ENCODE assay signal across 8 cellular contexts in the genomic region with DNA sequence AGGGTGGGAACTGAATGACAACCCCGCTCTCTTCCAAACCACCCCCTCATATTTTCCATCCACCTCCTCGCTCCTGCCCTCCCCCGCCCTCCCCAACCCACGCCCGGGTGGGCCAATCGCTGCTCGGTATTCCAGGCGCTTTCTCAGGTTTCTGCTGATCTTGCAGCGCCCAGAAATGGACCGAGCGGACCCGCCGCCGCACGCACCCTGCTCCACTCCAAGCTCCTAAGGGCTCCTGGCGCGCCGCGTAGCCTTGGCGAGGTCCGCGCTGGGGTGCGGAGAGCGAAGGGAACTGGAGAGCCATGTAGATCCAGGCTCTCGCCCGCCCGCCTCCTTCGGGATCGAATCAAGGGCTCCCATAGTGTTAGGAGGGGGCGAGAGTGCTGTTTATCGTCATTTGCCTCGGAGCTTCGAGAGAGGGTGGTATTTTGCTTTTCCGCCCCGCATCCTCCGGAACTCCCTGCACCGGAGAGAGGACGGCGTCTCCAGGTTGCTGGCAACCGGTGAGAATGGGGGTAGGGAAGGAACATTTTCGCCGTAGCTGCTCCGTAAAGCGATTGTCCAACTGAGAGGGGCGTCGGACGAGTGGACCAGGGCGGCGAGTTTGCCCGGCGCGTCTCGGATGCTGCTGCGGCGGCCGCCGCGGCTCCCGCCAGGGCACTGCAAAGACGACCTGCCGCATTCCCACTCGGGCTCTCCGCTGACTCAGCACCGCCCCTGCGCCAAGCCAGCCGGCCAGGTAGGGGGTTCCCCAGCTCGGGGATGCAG. TPM values are rescaled to one million over a fixed set of nuclear protein-coding genes. Genes with fewer than 3 reads are reported as not detected.
DNase-seq lines count a peak whose midpoint lies in the region; ATAC-seq and TF ChIP-seq lines count a peak whose summit lies in the region.

KCNA1 (plus strand) TSS at position 172 of the 768 bp plus-strand sequence. CDS start 1,474 bp downstream, outside the sequence.

- 1 to 3% (median 2%) methylated on average over 13 to 67 of the region's 67 CpGs for WGBS in stomach, 5 donors

- H3K4me1 ChIP-seq in KMS-11 (ENCODE audit: low read depth, poor library complexity, severe bottlenecking) (no peaks in the 10 kb centered on the region), left lung (peaks cover 0 to 21% of the 10 kb centered on the region in 2 donors), stomach (peaks cover 16 to 31% (median 28%) of the 10 kb centered on the region in 4 donors)

- H3K4me2 ChIP-seq in KMS-11: no peak within 1 kb of the TSS; the same call in 1 of the 2 replicates

- H4K20me1 ChIP-seq in KMS-11 (ENCODE audit: insufficient read depth): no peaks in the 10 kb centered on the region

- POLR2A ChIA-PET in CD4-positive, alpha-beta T cell (lab: Charles Lee): no interaction called here

- H3K36me3 ChIP-seq in KMS-11 (ENCODE audit: insufficient read depth): no peaks in the 10 kb centered on the region
- H3K36me3 ChIP-seq in left lung: no peaks in the 10 kb centered on the region
- no peaks in the 10 kb centered on the region for H3K36me3 ChIP-seq in stomach

- H3K27ac Mint-ChIP-seq in CD4-positive, alpha-beta T cell: no peak within 1 kb of the TSS

- H3K27me3 ChIP-seq in CD4-positive, alpha-beta T cell (ENCODE audit: control insufficient read depth, insufficient read depth, low read length): peaks cover 84% of the 10 kb centered on the region
- no peaks in the 10 kb centered on the region for H3K27me3 ChIP-seq in KMS-11 (ENCODE audit: insufficient read depth, low read depth)
- H3K27me3 ChIP-seq in left lung: peaks cover 38 to 99% of the 10 kb centered on the region in 2 donors
- H3K27me3 ChIP-seq in stomach: peaks cover 11 to 99% (median 53%) of the 10 kb centered on the region in 3 donors

- H3K9ac ChIP-seq in KMS-11: no peak within 1 kb of the TSS

- H3K27ac ChIP-seq in CD4-positive, alpha-beta T cell (ENCODE audit: low read depth, low read length): no peak within 1 kb of the TSS
- no peak within 1 kb of the TSS for H3K27ac ChIP-seq in KMS-11
- no peak within 1 kb of the TSS for H3K27ac ChIP-seq in left lung
- H3K27ac ChIP-seq in stomach: peak within 1 kb of the TSS in 1 of 5 donors; percentile 39

- H3K9me3 Mint-ChIP-seq in CD4-positive, alpha-beta T cell: no peaks in the 10 kb centered on the region

- CTCF ChIA-PET in CD4-positive, alpha-beta T cell (lab: Charles Lee): no interaction called here

- peak within 1 kb of the TSS; percentile 30 for H2AFZ ChIP-seq in KMS-11 (ENCODE audit: low read depth)

- no peak for ATAC-seq in CD4-positive, alpha-beta T cell (ENCODE audit: poor library complexity)
- ATAC-seq in left lung (peak; percentile 47), HG03095 (IDR thresholded peaks at IDR 0.05; ENCODE audit: unreplicated experiment) (no peak)

- peak within 1 kb of the TSS; percentile 89 for H3K4me3 Mint-ChIP-seq in CD4-positive, alpha-beta T cell

- no peak for TF ChIP-seq EP300 in stomach (IDR thresholded peaks at IDR 0.05)

- TF ChIP-seq CTCF in CD4-positive, alpha-beta T cell (IDR thresholded peaks at IDR 0.05): no peak
- no peak for TF ChIP-seq CTCF in KMS-11 (conservative IDR thresholded peaks at IDR 0.05; ENCODE audit: low read depth, low read length)
- no peak for TF ChIP-seq CTCF in cardiac fibroblast (IDR thresholded peaks at IDR 0.05; ENCODE audit: low read depth, low read length)
- no peak for TF ChIP-seq CTCF in left lung (IDR thresholded peaks at IDR 0.05)
- TF ChIP-seq CTCF in stomach (IDR thresholded peaks at IDR 0.05): no peak

- no peak within 1 kb of the TSS for H3K4me3 ChIP-seq in KMS-11 (IDR thresholded peaks at IDR 0.05; ENCODE audit: insufficient read depth, low read depth, low read length)
- H3K4me3 ChIP-seq in cardiac fibroblast (replicated peaks in 1 of 2; ENCODE audit: low read depth in 2 of 2, low read length in 2 of 2): no peak within 1 kb of the TSS
- H3K4me3 ChIP-seq in left lung: peak within 1 kb of the TSS; percentile 9 to 22
- H3K4me3 ChIP-seq in stomach: peak within 1 kb of the TSS; percentile 48 to 54 (median 51)

- no peaks in the 10 kb centered on the region for H3K9me3 ChIP-seq in CD4-positive, alpha-beta T cell (ENCODE audit: control insufficient read depth, low read length)
- H3K9me3 ChIP-seq in left lung: no peaks in the 10 kb centered on the region
- no peaks in the 10 kb centered on the region for H3K9me3 ChIP-seq in stomach

- no peak for DNase-seq in CD4-positive, alpha-beta T cell
- DNase-seq in cardiac fibroblast (ENCODE audit: low read depth in 2 of 2) (peak; percentile 8 to 12), left lung (peak in 1 of 2 donors; percentile 74), stomach (no peak), MV-4-11 (lab: John Stamatoyannopoulos, UW) (no peak), HT-29 (ENCODE audit: low spot score) (no peak)

- no peaks in the 10 kb centered on the region for H3K36me3 Mint-ChIP-seq in CD4-positive, alpha-beta T cell (ENCODE audit: low read depth)

- H3K27me3 Mint-ChIP-seq in CD4-positive, alpha-beta T cell: peaks cover 49% of the 10 kb centered on the region

- intact Hi-C loops in CD4-positive, alpha-beta T cell (cut with DNase I, micrococcal nuclease): no loop called here
- intact Hi-C loops in left lung (cut with DNase I): no loop called here
- intact Hi-C loops in stomach (cut with DNase I; ENCODE audit: low total_unique reads): no loop called here

- TF ChIP-seq POLR2A in stomach (IDR thresholded peaks at IDR 0.05): no peak

- H3K79me2 ChIP-seq in KMS-11 (ENCODE audit: insufficient read depth, low read depth): no peaks in the 10 kb centered on the region

- peaks cover 10% of the 10 kb centered on the region for H3K4me1 Mint-ChIP-seq in CD4-positive, alpha-beta T cell (ENCODE audit: low read depth)

RNA-seq across cellular contexts. Expression of gene KCNA1, which starts in this region (rescaled TPM):
- not detected for total RNA-seq in CD4-positive, alpha-beta T cell
- total RNA-seq in left lung (under 1 TPM; 0.08 to 0.09 TPM), stomach (1 to 10 TPM in 2 of 5 donors, under 1 TPM in 1, not detected in 2; 0.58 to 5.4 (median 3.3) TPM)
- under 1 TPM in 1 of 3 donors, not detected in 2; 0.15 TPM for polyA plus RNA-seq in stomach
- total RNA-seq in HT-29 (2014; rRNA removed; shearing (Covaris generic)): not detected in 2 replicates

Comparison
In these comparisons a context has a peak if more than half of its experiments do, and no peak if none do; other contexts are left out.
1. Peak in ATAC-seq and H3K4me3 ChIP-seq in left lung; RNA of the gene not detected or under 1 TPM.
2. DNase-seq: peak in cardiac fibroblast (2 of 2); none in CD4-positive, alpha-beta T cell (0 of 10), stomach (single experiment), MV-4-11 (single experiment) and HT-29 (single experiment).
3. H3K4me3 ChIP-seq: peak in stomach (4 of 4); none in KMS-11 (single experiment) and cardiac fibroblast (0 of 2).